In genomic region chr17:55632236-55632635, GRCh38 we compare ENCODE assay signal across 15 cellular contexts.
DNase-seq lines count a peak whose midpoint lies in the region; ATAC-seq and TF ChIP-seq lines count a peak whose summit lies in the region.
"Had no signal": no experiment of that assay in that cellular context is flagged by ENCODE, and none has a peak within 500 bp of the region (broad histone marks: within the 10 kb centered on the region; RNA-seq: fewer than 3 reads in every experiment).

No MANE protein-coding gene starts in this region.

- H3K9ac ChIP-seq in BLaER1 treated with 17β-estradiol and CSF1 and Interleukin-3, amounts not matched to agents 10 nM and 100 nM = no peak overlapping the region

- H4K20me1 ChIP-seq in BLaER1 treated with 17β-estradiol and CSF1 and Interleukin-3, amounts not matched to agents 10 nM and 100 nM = no peaks in the 10 kb centered on the region

- DNase-seq in NCI-H2171 treated with DMSO at 0.1 percent for 48 hours (lab: John Stamatoyannopoulos, UW) (peak; percentile 44), NCI-H2171 (lab: John Stamatoyannopoulos, UW) (no peak), NCI-H1694 treated with DMSO at 0.1 percent for 48 hours (lab: John Stamatoyannopoulos, UW) (peak; percentile 95), foreskin keratinocyte (peak in 1 of 2 donors; percentile 13), AG08396 (ENCODE audit: low spot score) (no peak)
- DNase-seq: AML-193; CD4-positive, alpha-beta memory T cell; DND-41; GDM1 had no signal

- H3K27me3 ChIP-seq in BLaER1 treated with 17β-estradiol and CSF1 and Interleukin-3, amounts not matched to agents 10 nM and 100 nM = no peaks in the 10 kb centered on the region
- peaks cover 7% of the 10 kb centered on the region for H3K27me3 ChIP-seq in foreskin keratinocyte

- peaks cover 11 to 21% (median 14%) of the 10 kb centered on the region in 11 experiments for H3K9me3 ChIP-seq in BLaER1 treated with 17β-estradiol and CSF1 and Interleukin-3, amounts not matched to agents 10 nM and 100 nM (replicated peaks in 1 of 11)
- H3K9me3 ChIP-seq: HAP-1 had no signal

- ATAC-seq in foreskin keratinocyte = peak; percentile 41
- ATAC-seq in HG03135 (IDR thresholded peaks at IDR 0.05; ENCODE audit: unreplicated experiment) = no peak
- no peak for ATAC-seq in GM21619 (IDR thresholded peaks at IDR 0.05; ENCODE audit: unreplicated experiment)

- no peak overlapping the region for H3K4me3 ChIP-seq in BLaER1 treated with 17β-estradiol and CSF1 and Interleukin-3, amounts not matched to agents 10 nM and 100 nM
- H3K4me3 ChIP-seq: HAP-1 had no signal

- no peaks in the 10 kb centered on the region for H3K36me3 ChIP-seq in BLaER1 treated with 17β-estradiol and CSF1 and Interleukin-3, amounts not matched to agents 10 nM and 100 nM
- H3K36me3 ChIP-seq: HAP-1 had no signal

- no peak overlapping the region for H3K27ac ChIP-seq in BLaER1 treated with 17β-estradiol and CSF1 and Interleukin-3, amounts not matched to agents 10 nM and 100 nM
- no peak overlapping the region for H3K27ac ChIP-seq in foreskin keratinocyte
- H3K27ac ChIP-seq: 22Rv1, C4-2B had no signal

- no peak for TF ChIP-seq CTCF in foreskin keratinocyte (conservative IDR thresholded peaks at IDR 0.05)

- H3K4me2 ChIP-seq in BLaER1 treated with 17β-estradiol and CSF1 and Interleukin-3, amounts not matched to agents 10 nM and 100 nM = peak overlapping the region in 10 of 11 experiments; percentile 3 to 73 (median 40); a peak in 19 of 22 replicates

- H3K4me1 ChIP-seq in BLaER1 treated with 17β-estradiol and CSF1 and Interleukin-3, amounts not matched to agents 10 nM and 100 nM = peaks cover 0 to 66% (median 39%) of the 10 kb centered on the region in 10 experiments; a peak in 18 of 20 replicates
- peaks cover 4% of the 10 kb centered on the region for H3K4me1 ChIP-seq in foreskin keratinocyte
- H3K4me1 ChIP-seq: HAP-1 had no signal

Comparison
In these comparisons a context has a peak if more than half of its experiments do, and no peak if none do; other contexts are left out.
1. DNase-seq: peak in NCI-H2171 treated with DMSO at 0.1 percent for 48 hours (single experiment) and NCI-H1694 treated with DMSO at 0.1 percent for 48 hours (single experiment); none in NCI-H2171 (single experiment) and AG08396 (single experiment).